In the genomic region with DNA sequence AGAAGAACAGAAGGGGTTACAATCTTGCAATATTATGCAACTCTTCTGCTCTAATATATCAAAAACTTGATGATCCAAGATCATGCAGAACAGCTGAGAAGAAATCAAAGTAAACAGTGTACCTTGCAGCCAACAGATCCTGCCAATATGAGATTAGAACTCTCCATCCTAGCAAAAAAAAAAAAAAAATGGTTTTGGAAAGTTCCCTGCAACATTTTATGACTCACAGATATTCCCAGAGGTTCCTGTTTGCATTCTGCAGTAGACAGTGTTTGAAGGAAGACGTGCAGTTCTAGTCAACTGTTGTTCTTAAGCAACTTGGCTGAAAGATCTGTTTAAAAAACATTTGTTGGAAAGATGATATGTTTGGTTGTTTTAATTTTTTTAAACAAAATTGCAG, we compare ENCODE assay signal across 19 cellular contexts.
DNase-seq lines count a peak whose midpoint lies in the region; ATAC-seq, FAIRE-seq and TF ChIP-seq lines count a peak whose summit lies in the region.
"Had no signal": no experiment of that assay in that cellular context is flagged by ENCODE, and none has a peak within 500 bp of the region (broad histone marks: within the 10 kb centered on the region; RNA-seq: fewer than 3 reads in every experiment).

No MANE protein-coding gene starts in this region.

- no CpG with 5 or more reads among the region's 1 CpG for WGBS in IMR-90 (ENCODE audit: extremely low coverage in 2 of 2, insufficient read length in 1 of 2), 2 experiments

- H3K36me3 ChIP-seq in IMR-90 (ENCODE audit: control insufficient read depth, insufficient read depth, low read length) (no peaks in the 10 kb centered on the region), endothelial cell of umbilical vein (ENCODE audit: control insufficient read depth in 2 of 2, extremely low read depth in 1 of 2, insufficient read depth in 2 of 2, low read length in 2 of 2) (no peaks in the 10 kb centered on the region), left lung (no peaks in the 10 kb centered on the region), uterus (no peaks in the 10 kb centered on the region)
- H3K36me3 ChIP-seq: cardiac muscle cell had no signal

- H2AK5ac ChIP-seq in IMR-90 (ENCODE audit: low read depth, low read length) = no peak overlapping the region

- TF ChIP-seq RAD21 in IMR-90 (IDR thresholded peaks at IDR 0.05; ENCODE audit: low read length) = no peak

- intact Hi-C loops in IMR-90 (cut with micrococcal nuclease) (no loop called here), endothelial cell of umbilical vein (cut with micrococcal nuclease) (no loop called here), left lung (cut with DNase I) (no loop called here), uterus (cut with DNase I; ENCODE audit: low total_unique reads) (no loop called here)

- no peak overlapping the region for H3K14ac ChIP-seq in IMR-90 (replicated peaks; ENCODE audit: low read depth, low read length)

- no peak overlapping the region; the same call in 1 of the 2 replicates for H4K5ac ChIP-seq in IMR-90 (ENCODE audit: low read depth, low read length)

- dilution Hi-C loops in IMR-90 (cut with HindIII; ENCODE audit: low sequenced_read_pairs, unreplicated experiment) (no loop called here), endothelial cell of umbilical vein (cut with MboI; ENCODE audit: extremely low pct_ligation_motif_present, low sequenced_read_pairs) (no loop called here)

- H3K4ac ChIP-seq in IMR-90 (ENCODE audit: low read depth, low read length) = no peak overlapping the region

- H2AFZ ChIP-seq in IMR-90 (replicated peaks; ENCODE audit: low read length, poor library complexity) (no peak overlapping the region), endothelial cell of umbilical vein (ENCODE audit: low read depth, low read length) (no peak overlapping the region)

- H3K27ac ChIP-seq in IMR-90 (ENCODE audit: insufficient read depth, low read length) = no peak overlapping the region; the same call in 1 of the 2 replicates
- H3K27ac ChIP-seq in endothelial cell of umbilical vein (ENCODE audit: insufficient read depth, low read depth, low read length) = no peak overlapping the region
- H3K27ac ChIP-seq in left lung = peak overlapping the region in 1 of 2 donors; percentile 37
- peak overlapping the region; percentile 70 to 74 for H3K27ac ChIP-seq in uterus
- H3K27ac ChIP-seq: cardiac muscle cell, epithelial cell of prostate, RWPE1 had no signal

- no peak overlapping the region for H2BK120ac ChIP-seq in IMR-90 (ENCODE audit: low read depth, low read length)

- H2AK9ac ChIP-seq in IMR-90 (replicated peaks; ENCODE audit: low read depth, low read length, poor library complexity) = no peak overlapping the region

- no peak overlapping the region for H3K56ac ChIP-seq in IMR-90 (ENCODE audit: extremely low read depth, insufficient read depth, low read length)

- H3K4me3 ChIP-seq in IMR-90 (ENCODE audit: insufficient read depth, low read depth, low read length) = no peak overlapping the region
- no peak overlapping the region for H3K4me3 ChIP-seq in endothelial cell of umbilical vein (replicated peaks in 1 of 3; ENCODE audit: insufficient read depth in 1 of 3, low read depth in 1 of 3, low read length in 3 of 3)
- H3K4me3 ChIP-seq in left lung = no peak overlapping the region
- no peak overlapping the region for H3K4me3 ChIP-seq in uterus
- H3K4me3 ChIP-seq: cardiac muscle cell had no signal

- no peaks in the 10 kb centered on the region for H3K79me1 ChIP-seq in IMR-90 (ENCODE audit: low read depth in 1 of 2, low read length in 2 of 2)

- in situ Hi-C loops in IMR-90 (cut with MboI; ENCODE audit: low sequenced_read_pairs) = no loop called here

- no peak for FAIRE-seq in endothelial cell of umbilical vein (lab: Jason Lieb, UNC)
- FAIRE-seq: HepG2 had no signal

- H3K9me1 ChIP-seq in IMR-90 (ENCODE audit: insufficient read depth, low read length) (0 out of 2 replicates have a peak, but pooled peaks cover 4% of the 10 kb centered on the region), endothelial cell of umbilical vein (replicated peaks; ENCODE audit: control insufficient read depth, extremely low read depth, insufficient read depth, low read length) (no peaks in the 10 kb centered on the region)

- H3K23ac ChIP-seq in IMR-90 (ENCODE audit: low read depth, low read length) = no peak overlapping the region

- H2BK15ac ChIP-seq in IMR-90 (ENCODE audit: low read depth, low read length) = no peak overlapping the region

- POLR2A ChIA-PET in IMR-90 (lab: Charles Lee; ENCODE audit: unreplicated experiment) = interaction anchor here (0.7 kb wide), 1 partner anchor 241 kb away, joined by 9 read pairs; no protein-coding TSS in a partner anchor
- POLR2A ChIA-PET in endothelial cell of umbilical vein (lab: Charles Lee) = no interaction called here
- POLR2A ChIA-PET in HEK293T (lab: Yijun Ruan, JAX) = no interaction called here

- H3K18ac ChIP-seq in IMR-90 (ENCODE audit: low read depth, low read length) = no peak overlapping the region

- H2BK20ac ChIP-seq in IMR-90 (ENCODE audit: low read depth, low read length) = no peak overlapping the region

- no peaks in the 10 kb centered on the region for H3K79me2 ChIP-seq in endothelial cell of umbilical vein (ENCODE audit: control insufficient read depth, insufficient read depth, low read length)

- no peak for TF ChIP-seq CTCF in IMR-90 (conservative IDR thresholded peaks at IDR 0.05; ENCODE audit: low read depth, low read length)
- TF ChIP-seq CTCF in endothelial cell of umbilical vein (IDR thresholded peaks at IDR 0.05; ENCODE audit: extremely low read depth in 1 of 2, insufficient read depth in 1 of 2, low read depth in 1 of 2, low read length in 2 of 2) = no peak
- no peak for TF ChIP-seq CTCF in left lung (IDR thresholded peaks at IDR 0.05)
- TF ChIP-seq CTCF in uterus (IDR thresholded peaks at IDR 0.05) = no peak

- peaks cover 7% of the 10 kb centered on the region for H3K4me1 ChIP-seq in IMR-90 (ENCODE audit: control insufficient read depth, insufficient read depth, low read length)
- no peaks in the 10 kb centered on the region for H3K4me1 ChIP-seq in endothelial cell of umbilical vein (ENCODE audit: control insufficient read depth, extremely low read depth, insufficient read depth, low read length)
- H3K4me1 ChIP-seq in left lung = no peaks in the 10 kb centered on the region
- no peaks in the 10 kb centered on the region for H3K4me1 ChIP-seq in uterus
- H3K4me1 ChIP-seq: Caco-2 had no signal

- H2BK5ac ChIP-seq in IMR-90 (ENCODE audit: low read depth, low read length, poor library complexity, severe bottlenecking) = peak overlapping the region; percentile 75

- CTCF ChIA-PET in IMR-90 (lab: Yijun Ruan, JAX) (interaction anchor here (0.8 kb wide), 1 partner anchor 195 kb away, joined by 7 read pairs; no protein-coding TSS in a partner anchor), endothelial cell of umbilical vein (lab: Charles Lee) (no interaction called here), HEK293T (lab: Yijun Ruan, JAX) (no interaction called here)

- DNase-seq in IMR-90 (peak; percentile 92), endothelial cell of umbilical vein (ENCODE audit: low read depth, low spot score) (no peak), left lung (no peak), uterus (no peak), SIG-M5 (lab: John Stamatoyannopoulos, UW) (no peak), HEK293T (ENCODE audit: extremely low spot score) (no peak), SW 1271 (lab: John Stamatoyannopoulos, UW) (no peak)
- DNase-seq: activated CD4-positive, alpha-beta memory T cell treated with anti-CD3 and anti-CD28 coated beads, Interleukin-2, amount 10 ng/mL, durations not matched to agents 7 days and 5 days; activated effector memory CD4-positive, alpha-beta T cell treated with Interleukin-2 at 50 U/mL for 16 hours; Caco-2; NCI-H1417; NCI-H510A treated with DMSO at 0.1 percent for 48 hours; retina; substantia nigra; T1000 had no signal

- no peak overlapping the region for H3K4me2 ChIP-seq in IMR-90 (ENCODE audit: low read depth, low read length)
- no peak overlapping the region for H3K4me2 ChIP-seq in endothelial cell of umbilical vein (ENCODE audit: insufficient read depth, low read length)

- ATAC-seq in IMR-90 (ENCODE audit: low read depth) (peak; percentile 84), left lung (peak; percentile 69)
- ATAC-seq: HepG2 had no signal

- no peak overlapping the region for H3K9ac ChIP-seq in IMR-90 (ENCODE audit: low read depth, low read length)
- no peak overlapping the region for H3K9ac ChIP-seq in endothelial cell of umbilical vein (replicated peaks; ENCODE audit: extremely low read depth, insufficient read depth, low read length)

- BruUV-seq in IMR-90 (replicated peaks; lab: Mats Ljungman, UMichigan) = no TSS peak
- no TSS peak for BruUV-seq in endothelial cell of umbilical vein (replicated peaks; lab: Mats Ljungman, UMichigan)

- no peaks in the 10 kb centered on the region for H3K27me3 ChIP-seq in IMR-90 (ENCODE audit: control insufficient read depth, insufficient read depth, low read length)
- no peaks in the 10 kb centered on the region for H3K27me3 ChIP-seq in endothelial cell of umbilical vein (ENCODE audit: control insufficient read depth in 2 of 2, insufficient read depth in 2 of 2, low read length in 2 of 2)
- H3K27me3 ChIP-seq in left lung = no peaks in the 10 kb centered on the region
- no peaks in the 10 kb centered on the region for H3K27me3 ChIP-seq in uterus
- H3K27me3 ChIP-seq: cardiac muscle cell had no signal

- H4K20me1 ChIP-seq in IMR-90 (ENCODE audit: insufficient read depth, low read length) (no peaks in the 10 kb centered on the region), endothelial cell of umbilical vein (replicated peaks; ENCODE audit: control insufficient read depth, extremely low read depth, insufficient read depth, low read length) (no peaks in the 10 kb centered on the region)

- no peak overlapping the region for H4K91ac ChIP-seq in IMR-90 (ENCODE audit: insufficient read depth, low read depth, low read length)

- peaks cover 16% of the 10 kb centered on the region for H3K9me3 ChIP-seq in IMR-90 (ENCODE audit: control insufficient read depth, insufficient read depth, low read length)
- peaks cover 5% of the 10 kb centered on the region for H3K9me3 ChIP-seq in endothelial cell of umbilical vein (replicated peaks; ENCODE audit: control insufficient read depth, insufficient read depth, low read length)
- H3K9me3 ChIP-seq in left lung = peaks cover 0 to 15% of the 10 kb centered on the region in 2 donors
- H3K9me3 ChIP-seq in uterus = no peaks in the 10 kb centered on the region

- no peak for TF ChIP-seq POLR2A in IMR-90 (IDR thresholded peaks at IDR 0.05; ENCODE audit: low read depth, low read length)
- TF ChIP-seq POLR2A in endothelial cell of umbilical vein (IDR thresholded peaks at IDR 0.05; ENCODE audit: low read depth, low read length) = no peak
- no peak for TF ChIP-seq POLR2A in uterus (IDR thresholded peaks at IDR 0.05)

- no peak overlapping the region for H4K8ac ChIP-seq in IMR-90 (ENCODE audit: low read depth in 2 of 2, low read length in 2 of 2)

TF ChIP-seq in IMR-90, 13 proteins besides CTCF, POLR2A, EP300 and RAD21 (continues in another document):
- TF ChIP-seq MAFK (IDR thresholded peaks at IDR 0.05; ENCODE audit: low read depth, low read length) = no peak

TF ChIP-seq in HEK293T, 16 proteins besides CTCF, POLR2A, EP300 and RAD21 (continues in another document):
- no peak for TF ChIP-seq ZNF384 (IDR thresholded peaks at IDR 0.05)
- no peak for TF ChIP-seq BHLHE40 (IDR thresholded peaks at IDR 0.05; ENCODE audit: borderline replicate concordance)
- no peak for TF ChIP-seq TARDBP (IDR thresholded peaks at IDR 0.05)
- TF ChIP-seq FOXM1 (IDR thresholded peaks at IDR 0.05; ENCODE audit: borderline replicate concordance) = no peak

Comparison
In these comparisons a context has a peak if more than half of its experiments do, and no peak if none do; other contexts are left out.
1. H3K27ac ChIP-seq: peak in uterus (2 of 2); none in IMR-90 (single experiment) and endothelial cell of umbilical vein (single experiment).